Comparison of ENCODE assay signal across 35 cellular contexts in genomic region chr4:52648836-52649235, GRCh38.
"Had no signal": no experiment of that assay in that cellular context is flagged by ENCODE, and none has a peak within 500 bp of the region (broad histone marks: within the 10 kb centered on the region; RNA-seq: fewer than 3 reads in every experiment).

No MANE protein-coding gene starts in this region.

- H3K4me3 Mint-ChIP-seq: activated B cell treated with CpG ODN at 0.5 μM for 24 hours; activated CD4-positive, alpha-beta T cell treated with anti-CD3 and anti-CD28 coated beads, Interleukin-2, amount 10 ng/mL, durations not matched to agents 24 days and 14 days; activated CD8-positive, alpha-beta memory T cell treated with anti-CD3 and anti-CD28 coated beads, Interleukin-2, amount 10 ng/mL, durations not matched to agents 7 days and 5 days; activated CD8-positive, alpha-beta T cell treated with anti-CD3 and anti-CD28 coated beads, Interleukin-2, amount 10 ng/mL, durations not matched to agents 7 days and 5 days; activated naive CD4-positive, alpha-beta T cell treated with anti-CD3 and anti-CD28 coated beads for 36 hours; activated naive CD4-positive, alpha-beta T cell treated with anti-CD3 and anti-CD28 coated beads, Interleukin-2, amount 50 U/mL, for 24 hours; activated naive CD8-positive, alpha-beta T cell treated with anti-CD3 and anti-CD28 coated beads for 36 hours; activated naive CD8-positive, alpha-beta T cell treated with anti-CD3 and anti-CD28 coated beads, Interleukin-2, amount 50 U/mL, for 24 hours; effector memory CD8-positive, alpha-beta T cell; T-helper 17 cell; T-helper 2 cell treated with Interferon-gamma antibody and Interleukin-4, amounts not matched to agents 5 μg/mL and 100 μg/mL, for 36 hours had no signal

- ATAC-seq: activated CD4-positive, CD25-positive, alpha-beta regulatory T cell treated with anti-CD3 and anti-CD28 coated beads, Interleukin-2, amount 50 U/mL, for 24 hours; activated CD8-positive, alpha-beta memory T cell treated with anti-CD3 and anti-CD28 coated beads, Interleukin-2, amount 10 ng/mL, durations not matched to agents 7 days and 5 days; activated CD8-positive, alpha-beta T cell treated with anti-CD3 and anti-CD28 coated beads, Interleukin-2, amount 10 ng/mL, durations not matched to agents 7 days and 5 days; activated naive CD8-positive, alpha-beta T cell treated with anti-CD3 and anti-CD28 coated beads, Interleukin-2, amount 50 U/mL, for 24 hours; body of pancreas; effector memory CD8-positive, alpha-beta T cell; foreskin keratinocyte; gastrocnemius medialis; heart left ventricle; T-helper 17 cell had no signal

- FAIRE-seq: colon had no signal

- H3K27me3 Mint-ChIP-seq: activated B cell treated with CpG ODN at 0.5 μM for 24 hours; activated CD4-positive, alpha-beta T cell treated with anti-CD3 and anti-CD28 coated beads, Interleukin-2, amount 10 ng/mL, durations not matched to agents 24 days and 14 days; activated CD8-positive, alpha-beta memory T cell treated with anti-CD3 and anti-CD28 coated beads, Interleukin-2, amount 10 ng/mL, durations not matched to agents 7 days and 5 days; activated naive CD4-positive, alpha-beta T cell treated with anti-CD3 and anti-CD28 coated beads, Interleukin-2, amount 50 U/mL, for 24 hours; activated naive CD8-positive, alpha-beta T cell treated with anti-CD3 and anti-CD28 coated beads for 36 hours; activated naive CD8-positive, alpha-beta T cell treated with anti-CD3 and anti-CD28 coated beads, Interleukin-2, amount 50 U/mL, for 24 hours; effector memory CD8-positive, alpha-beta T cell; T-helper 17 cell had no signal

- DNase-seq: activated B cell treated with CpG ODN at 0.5 μM for 24 hours; activated CD4-positive, alpha-beta T cell treated with anti-CD3 and anti-CD28 coated beads, Interleukin-2, amount 10 ng/mL, durations not matched to agents 24 days and 14 days; activated CD4-positive, alpha-beta T cell treated with anti-CD3 and anti-CD28 coated beads, Interleukin-2, amount 50 U/mL, for 4 hours; activated CD8-positive, alpha-beta memory T cell treated with anti-CD3 and anti-CD28 coated beads, Interleukin-2, amount 10 ng/mL, durations not matched to agents 7 days and 5 days; activated CD8-positive, alpha-beta memory T cell treated with anti-CD3 and anti-CD28 coated beads, Interleukin-2, amount 50 U/mL, for 4 hours; activated CD8-positive, alpha-beta T cell treated with anti-CD3 and anti-CD28 coated beads, Interleukin-2, amount 10 ng/mL, durations not matched to agents 7 days and 5 days; activated effector memory CD4-positive, alpha-beta T cell treated with anti-CD3 and anti-CD28 coated beads, Interleukin-2, amount 50 U/mL, for 16 hours; activated naive CD4-positive, alpha-beta T cell treated with anti-CD3 and anti-CD28 coated beads for 36 hours; activated naive CD8-positive, alpha-beta T cell treated with anti-CD3 and anti-CD28 coated beads for 36 hours; activated naive CD8-positive, alpha-beta T cell treated with anti-CD3 and anti-CD28 coated beads, Interleukin-2, amount 50 U/mL, for 24 hours; activated T-cell treated with anti-CD3 and anti-CD28 coated beads, Interleukin-2, amount 50 U/mL, for 1 hour; adrenal gland; amygdala; aorta; body of pancreas; caudate nucleus; cortex of kidney; dermis blood vessel endothelial cell; effector CD4-positive, alpha-beta T cell; effector memory CD8-positive, alpha-beta T cell; erythroblast; foreskin keratinocyte; gastrocnemius medialis; glutamatergic neuron; heart left ventricle; T-helper 1 cell; T-helper 17 cell; T1000; WERI-Rb-1 had no signal

- H3K4me3 ChIP-seq: adrenal gland, body of pancreas, esophagus muscularis mucosa, gastrocnemius medialis, heart left ventricle had no signal

- H3K9me3 ChIP-seq: adrenal gland, body of pancreas, esophagus muscularis mucosa, gastrocnemius medialis, heart left ventricle had no signal

- H3K27ac Mint-ChIP-seq: activated B cell treated with CpG ODN at 0.5 μM for 24 hours; activated CD4-positive, alpha-beta T cell treated with anti-CD3 and anti-CD28 coated beads, Interleukin-2, amount 10 ng/mL, durations not matched to agents 24 days and 14 days; activated CD8-positive, alpha-beta memory T cell treated with anti-CD3 and anti-CD28 coated beads, Interleukin-2, amount 10 ng/mL, durations not matched to agents 7 days and 5 days; activated CD8-positive, alpha-beta T cell treated with anti-CD3 and anti-CD28 coated beads, Interleukin-2, amount 10 ng/mL, durations not matched to agents 7 days and 5 days; activated naive CD4-positive, alpha-beta T cell treated with anti-CD3 and anti-CD28 coated beads for 36 hours; activated naive CD4-positive, alpha-beta T cell treated with anti-CD3 and anti-CD28 coated beads, Interleukin-2, amount 50 U/mL, for 24 hours; activated naive CD8-positive, alpha-beta T cell treated with anti-CD3 and anti-CD28 coated beads for 36 hours; activated naive CD8-positive, alpha-beta T cell treated with anti-CD3 and anti-CD28 coated beads, Interleukin-2, amount 50 U/mL, for 24 hours; activated T-helper 2 cell treated with anti-CD3 and anti-CD28 coated beads, Interferon-gamma antibody, Interleukin-2, Interleukin-4, amounts not matched to agents 10 μg/mL and 5 μg/mL and 100 μg/mL, durations not matched to agents 14 hours and 24 hours and 36 hours; effector memory CD8-positive, alpha-beta T cell; T-helper 17 cell; T-helper 2 cell treated with Interferon-gamma antibody and Interleukin-4, amounts not matched to agents 5 μg/mL and 100 μg/mL, for 36 hours had no signal

- H3K36me3 ChIP-seq: adrenal gland, esophagus muscularis mucosa, gastrocnemius medialis, heart left ventricle, WERI-Rb-1 had no signal

- H3K4me1 ChIP-seq: foreskin keratinocyte had no signal

- H3K27me3 ChIP-seq: adrenal gland, body of pancreas, esophagus muscularis mucosa, foreskin keratinocyte, gastrocnemius medialis, heart left ventricle had no signal

- H3K9me3 Mint-ChIP-seq: activated B cell treated with CpG ODN at 0.5 μM for 24 hours; activated CD4-positive, alpha-beta T cell treated with anti-CD3 and anti-CD28 coated beads, Interleukin-2, amount 10 ng/mL, durations not matched to agents 24 days and 14 days; activated naive CD4-positive, alpha-beta T cell treated with anti-CD3 and anti-CD28 coated beads, Interleukin-2, amount 50 U/mL, for 24 hours; activated naive CD8-positive, alpha-beta T cell treated with anti-CD3 and anti-CD28 coated beads for 36 hours; activated naive CD8-positive, alpha-beta T cell treated with anti-CD3 and anti-CD28 coated beads, Interleukin-2, amount 50 U/mL, for 24 hours; activated T-helper 2 cell treated with anti-CD3 and anti-CD28 coated beads, Interferon-gamma antibody, Interleukin-2, Interleukin-4, amounts not matched to agents 10 μg/mL and 5 μg/mL and 100 μg/mL, durations not matched to agents 14 hours and 24 hours and 36 hours; effector memory CD8-positive, alpha-beta T cell had no signal

- H3K27ac ChIP-seq: adrenal gland, body of pancreas, esophagus muscularis mucosa, foreskin keratinocyte, gastrocnemius medialis, heart left ventricle, WERI-Rb-1 had no signal
